In the genomic region with DNA sequence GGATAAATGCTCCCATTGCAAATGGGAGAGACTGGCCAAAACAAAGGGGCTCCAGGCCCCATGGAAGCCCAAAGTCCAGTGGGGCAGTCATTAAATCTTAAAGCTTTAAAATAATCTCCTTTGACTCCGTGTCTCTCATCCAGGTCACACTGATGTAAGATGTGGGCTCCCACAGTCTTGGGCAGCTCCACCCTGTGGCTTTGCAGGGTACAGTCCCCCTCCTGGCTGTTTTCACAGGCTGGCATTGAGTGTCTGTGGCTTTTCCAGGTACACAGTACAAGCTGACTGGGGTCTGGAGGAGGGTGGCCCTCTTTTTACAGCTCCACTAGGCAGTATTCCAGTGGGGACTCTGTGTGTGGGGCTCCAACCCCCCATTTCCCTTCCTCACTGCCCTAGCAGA, we compare ENCODE assay signal across 1 cellular context.
TF ChIP-seq lines count a peak whose summit lies in the region.

No MANE protein-coding gene starts in this region.

TF ChIP-seq in H1, 55 proteins besides CTCF, POLR2A, EP300 and RAD21:
- TF ChIP-seq YY1 (IDR thresholded peaks at IDR 0.05; ENCODE audit: low read depth, low read length) (no peak), CEBPB (IDR thresholded peaks at IDR 0.05; ENCODE audit: low read depth, low read length) (no peak), TEAD4 (IDR thresholded peaks at IDR 0.05; ENCODE audit: low read depth, low read length) (no peak), KDM1A (IDR thresholded peaks at IDR 0.05; ENCODE audit: borderline replicate concordance, low read length) (no peak), RNF2 (IDR thresholded peaks at IDR 0.05; ENCODE audit: borderline replicate concordance, low read depth, low read length, missing control alignments, poor library complexity, severe bottlenecking) (no peak), SP2 (IDR thresholded peaks at IDR 0.05; ENCODE audit: low read length) (no peak)
- TF ChIP-seq, protein P1, sequence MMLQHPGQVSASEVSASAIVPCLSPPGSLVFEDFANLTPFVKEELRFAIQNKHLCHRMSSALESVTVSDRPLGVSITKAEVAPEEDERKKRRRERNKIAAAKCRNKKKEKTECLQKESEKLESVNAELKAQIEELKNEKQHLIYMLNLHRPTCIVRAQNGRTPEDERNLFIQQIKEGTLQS (IDR thresholded peaks at IDR 0.05; ENCODE audit: insufficient read depth, low read depth, low read length) = no peak
